Comparison of ENCODE assay signal across 8 cellular contexts in the genomic region with DNA sequence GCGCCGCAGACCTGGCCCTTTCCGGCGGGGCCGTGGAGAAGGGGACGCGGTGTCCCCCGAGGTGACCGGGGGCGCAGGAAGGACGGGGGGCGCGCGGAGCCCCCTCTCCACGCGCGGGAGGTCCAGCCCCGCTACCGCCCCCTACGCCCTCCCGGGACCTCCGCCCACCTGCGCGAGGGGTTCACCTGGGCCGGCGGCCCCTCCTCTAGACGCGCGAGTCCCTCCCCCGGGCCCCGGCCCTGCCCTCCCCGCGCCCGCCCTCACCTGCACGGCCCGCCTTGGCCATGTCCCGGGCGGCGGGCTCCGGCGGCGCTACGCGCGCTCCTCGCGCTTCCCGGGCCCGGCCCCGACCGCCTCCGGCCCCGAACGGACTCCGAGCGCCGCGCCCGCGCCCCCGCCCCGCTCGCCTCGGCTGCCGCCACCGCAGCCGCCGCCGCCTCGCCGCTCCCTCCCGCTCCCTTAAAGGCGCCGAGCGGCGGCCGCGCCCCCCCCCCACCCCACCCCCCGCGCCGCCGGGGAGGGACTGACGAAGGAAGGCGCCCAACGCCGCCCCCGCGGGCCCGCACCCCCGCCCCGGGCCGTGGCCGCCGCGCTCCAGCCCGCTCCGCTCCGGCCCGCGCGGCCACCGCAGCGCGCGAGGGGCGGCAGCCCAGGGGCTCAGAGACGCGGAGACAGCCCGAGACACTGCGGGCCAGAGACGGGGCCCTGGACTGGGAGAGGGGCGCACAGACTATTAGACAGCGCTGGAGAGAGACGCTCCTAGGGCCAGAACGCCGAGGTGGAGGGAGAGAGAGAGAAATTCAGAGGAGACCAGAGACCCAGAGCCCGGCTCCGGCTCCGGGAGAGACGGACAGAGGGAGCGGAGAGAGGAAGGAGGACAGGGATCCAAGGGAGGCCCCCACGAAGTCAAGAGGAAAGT. TPM values are rescaled to one million over a fixed set of nuclear protein-coding genes. Genes with fewer than 3 reads are reported as not detected.
DNase-seq lines count a peak whose midpoint lies in the region; ATAC-seq, FAIRE-seq and TF ChIP-seq lines count a peak whose summit lies in the region.

A gene (minus strand): TSS at position 435 of the 919 bp plus-strand sequence. CDS start 149 bp downstream, at position 286.

- H4K5ac ChIP-seq in mesendoderm (ENCODE audit: low read length), result no peak within 1 kb of the TSS

- H3K36me3 ChIP-seq in cardiac muscle cell (no peaks in the 10 kb centered on the region), mesendoderm (ENCODE audit: control insufficient read depth, insufficient read depth, low read length) (no peaks in the 10 kb centered on the region), upper lobe of right lung (no peaks in the 10 kb centered on the region)

- peak in 1 of 2 donors; percentile 57 for DNase-seq in cardiac muscle cell (ENCODE audit: low read depth in 1 of 2, low spot score in 1 of 2)
- no peak for DNase-seq in Right ventricle myocardium inferior (ENCODE audit: missing footprints)
- no peak for DNase-seq in mesendoderm
- DNase-seq in upper lobe of right lung, result peak; percentile 84
- no peak for DNase-seq in NCI-H187 treated with DMSO at 0.1 percent for 48 hours (lab: John Stamatoyannopoulos, UW)
- no peak for DNase-seq in H54 (ENCODE audit: insufficient read length, low spot score)

- H3K9ac ChIP-seq in mesendoderm (ENCODE audit: low read length), result peak within 1 kb of the TSS; percentile 58

- peak within 1 kb of the TSS; percentile 73 for H3K4me2 ChIP-seq in mesendoderm (ENCODE audit: low read length)

- no peaks in the 10 kb centered on the region for H3K79me1 ChIP-seq in mesendoderm (ENCODE audit: low read length)

- H3K9me3 ChIP-seq in cardiac muscle cell (ENCODE audit: low read depth), result no peaks in the 10 kb centered on the region
- no peaks in the 10 kb centered on the region for H3K9me3 ChIP-seq in upper lobe of right lung

- TF ChIP-seq CTCF in cardiac muscle cell (IDR thresholded peaks at IDR 0.05; ENCODE audit: low read depth, low read length) (no peak), upper lobe of right lung (IDR thresholded peaks at IDR 0.05) (no peak)

- no peak within 1 kb of the TSS for H3K27ac ChIP-seq in cardiac muscle cell
- peak within 1 kb of the TSS; percentile 47 for H3K27ac ChIP-seq in cingulate gyrus (ENCODE audit: low read depth, low read length)
- H3K27ac ChIP-seq in mesendoderm (ENCODE audit: low read depth, low read length), result no peak within 1 kb of the TSS
- peak within 1 kb of the TSS; percentile 76 for H3K27ac ChIP-seq in upper lobe of right lung

- no peak within 1 kb of the TSS for H3K23ac ChIP-seq in mesendoderm (ENCODE audit: low read length)

- H2BK5ac ChIP-seq in mesendoderm (ENCODE audit: low read length), result no peak within 1 kb of the TSS

- peak within 1 kb of the TSS; percentile 34 for H3K18ac ChIP-seq in mesendoderm (ENCODE audit: low read length)

- TF ChIP-seq POLR2A in H54 (IDR thresholded peaks at IDR 0.05; ENCODE audit: low read depth, low read length), result no peak

- peak within 1 kb of the TSS; percentile 63 for H3K56ac ChIP-seq in mesendoderm (ENCODE audit: low read length)

- no peaks in the 10 kb centered on the region for H3K79me2 ChIP-seq in mesendoderm (ENCODE audit: control insufficient read depth, insufficient read depth, low read length)

- no peak for FAIRE-seq in H54 (lab: Jason Lieb, UNC)

- no peak within 1 kb of the TSS for H2BK120ac ChIP-seq in mesendoderm (ENCODE audit: low read depth, low read length)

- peak within 1 kb of the TSS; percentile 39 for H3K4me3 ChIP-seq in cardiac muscle cell
- peak within 1 kb of the TSS; percentile 29 for H3K4me3 ChIP-seq in mesendoderm (ENCODE audit: low read length)
- peak within 1 kb of the TSS; percentile 67 for H3K4me3 ChIP-seq in upper lobe of right lung

- H3K4me1 ChIP-seq in cardiac muscle cell (ENCODE audit: low read depth) (peaks cover 3% of the 10 kb centered on the region), mesendoderm (ENCODE audit: control insufficient read depth, low read depth, low read length) (no peaks in the 10 kb centered on the region), upper lobe of right lung (peaks cover 28% of the 10 kb centered on the region)

- intact Hi-C loops in Right ventricle myocardium inferior (cut with DNase I) (no loop called here), upper lobe of right lung (cut with DNase I) (no loop called here)

- H3K27me3 ChIP-seq in cardiac muscle cell (peaks cover 51% of the 10 kb centered on the region), mesendoderm (ENCODE audit: insufficient read depth, low read length, poor library complexity) (peaks cover 13% of the 10 kb centered on the region), upper lobe of right lung (peaks cover 9% of the 10 kb centered on the region)

- H2AK5ac ChIP-seq in mesendoderm (ENCODE audit: low read length), result no peak within 1 kb of the TSS

- H3K4ac ChIP-seq in mesendoderm (ENCODE audit: low read depth, low read length), result no peak within 1 kb of the TSS

- H4K8ac ChIP-seq in mesendoderm (ENCODE audit: low read depth, low read length), result no peak within 1 kb of the TSS

- no CpG with 5 or more reads among the region's 122 CpGs for WGBS in mesendoderm (ENCODE audit: extremely low coverage, insufficient coverage, low lambda C conversion rate)

- ATAC-seq in Right ventricle myocardium inferior, result no peak
- ATAC-seq in upper lobe of right lung, result peak; percentile 54
- no peak for ATAC-seq in HG03571 (IDR thresholded peaks at IDR 0.05; ENCODE audit: unreplicated experiment)

- no peak within 1 kb of the TSS for H2BK15ac ChIP-seq in mesendoderm (replicated peaks; ENCODE audit: low read depth)

RNA-seq across cellular contexts. Expression of the gene that starts here (rescaled TPM):
- total RNA-seq in cardiac muscle cell (3.1 and 6.5 TPM in 2 replicates), Right ventricle myocardium inferior (0.46 TPM), upper lobe of right lung (15.6 TPM)
- 0.77 and 1.8 TPM in 2 replicates for polyA plus RNA-seq in cardiac muscle cell
- 0.42 TPM for polyA plus RNA-seq in mesendoderm (2013, experiment 1 of 2)
- polyA plus RNA-seq in mesendoderm (2013, experiment 2 of 2), result 0.31 TPM

Comparison
In these comparisons a context has a peak if more than half of its experiments do, and no peak if none do; other contexts are left out.
1. H3K27ac ChIP-seq: peak in cingulate gyrus (single experiment) and upper lobe of right lung (single experiment); none in cardiac muscle cell (single experiment) and mesendoderm (single experiment).
2. Peak in every context shown above with its lines, with median percentiles within 50 percentile points of each other: H3K4me3 ChIP-seq.